Comparison of ENCODE assay signal across 8 cellular contexts in genomic region chr17:80416260-80416939, GRCh38. TPM values are rescaled to one million over a fixed set of nuclear protein-coding genes. Genes with fewer than 3 reads are reported as not detected.
DNase-seq lines count a peak whose midpoint lies in the region; ATAC-seq and TF ChIP-seq lines count a peak whose summit lies in the region.

No MANE protein-coding gene starts in this region.

- DNase-seq in Caco-2 (no peak), OCI-LY7 (ENCODE audit: low spot score) (no peak), endodermal cell (no peak), mucosa of descending colon (no peak)

- TF ChIP-seq CTCF in Caco-2 (IDR thresholded peaks at IDR 0.05; ENCODE audit: insufficient read depth in 1 of 2, low read depth in 1 of 2, low read length in 1 of 2, severe bottlenecking in 1 of 2, unreplicated experiment in 1 of 2) (no peak), OCI-LY7 (conservative IDR thresholded peaks at IDR 0.05; ENCODE audit: low read length) (no peak), endodermal cell (conservative IDR thresholded peaks at IDR 0.05) (no peak), parathyroid adenoma (IDR thresholded peaks at IDR 0.05) (no peak), mucosa of descending colon (IDR thresholded peaks at IDR 0.05) (no peak)

- H3K36me3 ChIP-seq in Caco-2 (ENCODE audit: control insufficient read depth, insufficient read depth, low read length) (peaks cover 1% of the 10 kb centered on the region; the same call in 1 of the 2 replicates), OCI-LY7 (ENCODE audit: insufficient read depth, low read length) (no peaks in the 10 kb centered on the region), endodermal cell (ENCODE audit: control insufficient read depth, insufficient read depth, low read length) (peaks cover 23% of the 10 kb centered on the region), parathyroid adenoma (ENCODE audit: control insufficient read depth, insufficient read depth, low read length) (no peaks in the 10 kb centered on the region), mucosa of descending colon (ENCODE audit: low read depth) (no peaks in the 10 kb centered on the region)

- CTCF ChIA-PET in Caco-2 (lab: Charles Lee): interaction anchor here (0.7 to 1.2 kb wide), 2 partner anchors 11 to 51 kb away, joined by 4 to 6 read pairs; no protein-coding TSS in a partner anchor
- CTCF ChIA-PET in OCI-LY7 (lab: Charles Lee; ENCODE audit: unreplicated experiment): no interaction called here

- H3K79me2 ChIP-seq in OCI-LY7 (ENCODE audit: insufficient read depth, low read depth, low read length) (no peaks in the 10 kb centered on the region), parathyroid adenoma (peaks cover 19% of the 10 kb centered on the region)

- BruUV-seq in Caco-2 (replicated peaks; lab: Mats Ljungman, UMichigan) (TSS peak; percentile 32), OCI-LY7 (replicated peaks; lab: Mats Ljungman, UMichigan) (no TSS peak)

- H3K4me2 ChIP-seq in OCI-LY7 (ENCODE audit: low read length) (peak overlapping the region; percentile 89), parathyroid adenoma (ENCODE audit: low read length) (peak overlapping the region; percentile 51)

- H3K27me3 ChIP-seq in Caco-2 (replicated peaks; ENCODE audit: control insufficient read depth, insufficient read depth, low read length): no peaks in the 10 kb centered on the region
- no peaks in the 10 kb centered on the region for H3K27me3 ChIP-seq in endodermal cell (ENCODE audit: control insufficient read depth, insufficient read depth, low read length, poor library complexity, severe bottlenecking)
- H3K27me3 ChIP-seq in parathyroid adenoma (ENCODE audit: control insufficient read depth, insufficient read depth, low read length): no peaks in the 10 kb centered on the region

- POLR2A ChIA-PET in Caco-2 (lab: Charles Lee): interaction anchor here (0.7 kb wide), 1 partner anchor 152 kb away, joined by 10 read pairs; no protein-coding TSS in a partner anchor
- POLR2A ChIA-PET in OCI-LY7 (lab: Charles Lee): interaction anchor here (0.7 to 1.0 kb wide), 2 partner anchors 8 to 274 kb away, joined by 3 to 4 read pairs; no protein-coding TSS in a partner anchor

- H3K4me1 ChIP-seq in Caco-2 (peaks cover 6% of the 10 kb centered on the region; the same call in 1 of the 2 replicates), OCI-LY7 (ENCODE audit: insufficient read depth, low read length, poor library complexity, severe bottlenecking) (peaks cover 14% of the 10 kb centered on the region), endodermal cell (ENCODE audit: control insufficient read depth, insufficient read depth, low read length) (peaks cover 5% of the 10 kb centered on the region), parathyroid adenoma (peaks cover 6% of the 10 kb centered on the region), mucosa of descending colon (ENCODE audit: low read depth) (peaks cover 12% of the 10 kb centered on the region)

- H3K27ac ChIP-seq in OCI-LY7 (ENCODE audit: low read depth, low read length, poor library complexity, severe bottlenecking) (no peak overlapping the region), endodermal cell (ENCODE audit: low read depth, low read length) (no peak overlapping the region), parathyroid adenoma (no peak overlapping the region)

- H3K27ac Mint-ChIP-seq in Caco-2 (ENCODE audit: unreplicated experiment) (peak overlapping the region; percentile 90), endodermal cell (no peak overlapping the region)

- ATAC-seq in HG02610 (IDR thresholded peaks at IDR 0.05; ENCODE audit: unreplicated experiment) (no peak), GM21390 (IDR thresholded peaks at IDR 0.05; ENCODE audit: unreplicated experiment) (no peak), mucosa of descending colon (no peak), GM19351 (IDR thresholded peaks at IDR 0.05; ENCODE audit: unreplicated experiment) (no peak)

- H3K9me3 Mint-ChIP-seq in Caco-2 (ENCODE audit: unreplicated experiment) (no peaks in the 10 kb centered on the region), endodermal cell (no peaks in the 10 kb centered on the region)

- H3K27me3 Mint-ChIP-seq in Caco-2 (ENCODE audit: insufficient read depth, unreplicated experiment): peaks cover 9% of the 10 kb centered on the region
- peaks cover 15% of the 10 kb centered on the region for H3K27me3 Mint-ChIP-seq in endodermal cell (ENCODE audit: insufficient read depth)

- intact Hi-C loops in Caco-2 (cut with micrococcal nuclease; ENCODE audit: unreplicated experiment) (no loop called here), OCI-LY7 (cut with micrococcal nuclease; ENCODE audit: unreplicated experiment) (no loop called here), mucosa of descending colon (cut with DNase I, micrococcal nuclease) (no loop called here)

- H3K4me3 ChIP-seq in Caco-2 (ENCODE audit: low read depth, low read length) (no peak overlapping the region; the same call in 1 of the 2 replicates), OCI-LY7 (ENCODE audit: low read depth, low read length, poor library complexity, severe bottlenecking) (no peak overlapping the region), endodermal cell (ENCODE audit: low read length) (peak overlapping the region; percentile 96), parathyroid adenoma (ENCODE audit: low read depth, low read length) (peak overlapping the region; percentile 98), mucosa of descending colon (no peak overlapping the region)

- H4K20me1 ChIP-seq in OCI-LY7 (ENCODE audit: insufficient read depth, low read length): no peaks in the 10 kb centered on the region

- H3K4me1 Mint-ChIP-seq in Caco-2 (ENCODE audit: low read depth, unreplicated experiment) (peaks cover 13% of the 10 kb centered on the region), endodermal cell (peaks cover 30% of the 10 kb centered on the region)

- H3K9me2 ChIP-seq in OCI-LY7 (ENCODE audit: insufficient read depth, low read length): no peaks in the 10 kb centered on the region

- H2AFZ ChIP-seq in OCI-LY7 (ENCODE audit: low read length) (no peak overlapping the region), parathyroid adenoma (no peak overlapping the region)

- H3K4me3 Mint-ChIP-seq in Caco-2 (ENCODE audit: unreplicated experiment) (peak overlapping the region; percentile 74), endodermal cell (peak overlapping the region; percentile 87)

- WGBS in endodermal cell (ENCODE audit: insufficient coverage in 1 of 2, insufficient read length in 1 of 2), 2 experiments: 94 to 98% methylated on average over 6 to 7 of the region's 7 CpGs

- H3K36me3 Mint-ChIP-seq in Caco-2 (ENCODE audit: insufficient read depth, unreplicated experiment): peaks cover 16% of the 10 kb centered on the region
- H3K36me3 Mint-ChIP-seq in endodermal cell (ENCODE audit: low read depth): peaks cover 33% of the 10 kb centered on the region

- H3K9ac ChIP-seq in endodermal cell (ENCODE audit: extremely low read depth, low read length, poor library complexity, severe bottlenecking) (peak overlapping the region; percentile 92), parathyroid adenoma (no peak overlapping the region)

- H3K9me3 ChIP-seq in Caco-2 (no peaks in the 10 kb centered on the region), OCI-LY7 (ENCODE audit: low read length) (no peaks in the 10 kb centered on the region), endodermal cell (ENCODE audit: control insufficient read depth, low read length) (no peaks in the 10 kb centered on the region), parathyroid adenoma (ENCODE audit: control insufficient read depth, low read length) (no peaks in the 10 kb centered on the region), mucosa of descending colon (no peaks in the 10 kb centered on the region)

RNA-seq across cellular contexts. Expression of gene ENDOV, which starts 1.4 kb away (rescaled TPM):
- 20.5 and 21.5 TPM in 2 replicates for total RNA-seq in Caco-2 (2022)
- 19.2 and 22.4 TPM in 2 replicates for total RNA-seq in OCI-LY7 (2014; rRNA removed; shearing (Covaris generic))
- 33.1 and 39.4 TPM in 2 replicates for total RNA-seq in OCI-LY7 (2022)
- total RNA-seq in endodermal cell: 10 to 100 TPM; 38.8 to 47.1 TPM
- 33.2 TPM for polyA plus RNA-seq in endodermal cell (2013, experiment 1 of 2)
- 32.9 TPM for polyA plus RNA-seq in endodermal cell (2013, experiment 2 of 2)
- total RNA-seq in mucosa of descending colon: 10 to 100 TPM; 24.1 to 29.7 (median 24.9) TPM

Comparison
In these comparisons a context has a peak if more than half of its experiments do, and no peak if none do; other contexts are left out.
1. H3K4me3 ChIP-seq: peak in endodermal cell (single experiment) and parathyroid adenoma (single experiment); none in Caco-2 (single experiment), OCI-LY7 (single experiment) and mucosa of descending colon (single experiment).